8 cellular contexts compared by ENCODE assay signal in genomic region chr16:79602615-79603014, GRCh38. TPM values are rescaled to one million over a fixed set of nuclear protein-coding genes. Genes with fewer than 3 reads are reported as not detected.
DNase-seq lines count a peak whose midpoint lies in the region; ATAC-seq and TF ChIP-seq lines count a peak whose summit lies in the region.

No MANE protein-coding gene starts in this region.

- 21 to 26% methylated on average over 5 of the region's 5 CpGs for whole genome bisulfite sequencing in tibial nerve, 2 donors

- H3K27me3 ChIP-seq in mucosa of rectum (ENCODE audit: control insufficient read depth in 2 of 2, insufficient read depth in 2 of 2, low read length in 2 of 2): peaks cover 12 to 16% of the 10 kb centered on the region in 2 donors
- H3K27me3 ChIP-seq in tibial nerve: no peaks in the 10 kb centered on the region

- no peaks in the 10 kb centered on the region for H3K36me3 ChIP-seq in mucosa of rectum (ENCODE audit: control insufficient read depth in 2 of 2, insufficient read depth in 2 of 2, low read length in 2 of 2)
- no peaks in the 10 kb centered on the region for H3K36me3 ChIP-seq in tibial nerve

- H3K9me3 Mint-ChIP-seq in activated naive CD4-positive, alpha-beta T cell treated with anti-CD3 and anti-CD28 coated beads, Interleukin-2, amount 10 ng/mL, durations not matched to agents 7 days and 5 days: no peaks in the 10 kb centered on the region
- no peaks in the 10 kb centered on the region for H3K9me3 Mint-ChIP-seq in activated naive CD4-positive, alpha-beta T cell treated with anti-CD3 and anti-CD28 coated beads for 36 hours
- H3K9me3 Mint-ChIP-seq in central memory CD8-positive, alpha-beta T cell: no peaks in the 10 kb centered on the region

- no peak for TF ChIP-seq CTCF in tibial nerve (IDR thresholded peaks at IDR 0.05)

- intact Hi-C loops in activated naive CD4-positive, alpha-beta T cell treated with anti-CD3 and anti-CD28 coated beads for 36 hours (cut with micrococcal nuclease): loop anchor here (1.0 to 10.0 kb wide), 9 partner anchors 333 to 1480 kb away; no protein-coding TSS in a partner anchor

- H3K4me3 Mint-ChIP-seq in activated naive CD4-positive, alpha-beta T cell treated with anti-CD3 and anti-CD28 coated beads, Interleukin-2, amount 10 ng/mL, durations not matched to agents 7 days and 5 days: peak overlapping the region; percentile 85
- H3K4me3 Mint-ChIP-seq in activated naive CD4-positive, alpha-beta T cell treated with anti-CD3 and anti-CD28 coated beads for 36 hours: no peak overlapping the region
- H3K4me3 Mint-ChIP-seq in central memory CD8-positive, alpha-beta T cell: peak overlapping the region; percentile 92

- H3K4me3 ChIP-seq in mucosa of rectum (ENCODE audit: low read length in 2 of 2) (peak overlapping the region in 1 of 2 donors; percentile 83), tibial nerve (peak overlapping the region; percentile 62 to 91 (median 78))

- peaks cover 10% of the 10 kb centered on the region for H3K36me3 Mint-ChIP-seq in activated naive CD4-positive, alpha-beta T cell treated with anti-CD3 and anti-CD28 coated beads, Interleukin-2, amount 10 ng/mL, durations not matched to agents 7 days and 5 days
- H3K36me3 Mint-ChIP-seq in activated naive CD4-positive, alpha-beta T cell treated with anti-CD3 and anti-CD28 coated beads for 36 hours (ENCODE audit: low read depth): no peaks in the 10 kb centered on the region
- H3K36me3 Mint-ChIP-seq in central memory CD8-positive, alpha-beta T cell (ENCODE audit: insufficient read depth): peaks cover 20% of the 10 kb centered on the region

- H3K27ac ChIP-seq in mucosa of rectum (ENCODE audit: low read depth in 2 of 2, low read length in 2 of 2) (peak overlapping the region; percentile 28 to 35), tibial nerve (peak overlapping the region; percentile 91 to 96 (median 94))

- peaks cover 54% of the 10 kb centered on the region for H3K27me3 Mint-ChIP-seq in activated naive CD4-positive, alpha-beta T cell treated with anti-CD3 and anti-CD28 coated beads, Interleukin-2, amount 10 ng/mL, durations not matched to agents 7 days and 5 days
- peaks cover 38% of the 10 kb centered on the region for H3K27me3 Mint-ChIP-seq in activated naive CD4-positive, alpha-beta T cell treated with anti-CD3 and anti-CD28 coated beads for 36 hours (ENCODE audit: low read depth)
- no peaks in the 10 kb centered on the region for H3K27me3 Mint-ChIP-seq in central memory CD8-positive, alpha-beta T cell

- H3K4me1 ChIP-seq in mucosa of rectum (ENCODE audit: control insufficient read depth in 2 of 2, insufficient read depth in 2 of 2, low read length in 2 of 2) (peaks cover 8 to 19% of the 10 kb centered on the region in 2 donors), tibial nerve (peaks cover 0 to 33% (median 6%) of the 10 kb centered on the region in 4 donors)

- no peak for TF ChIP-seq POLR2A in tibial nerve (IDR thresholded peaks at IDR 0.05)

- TF ChIP-seq EP300 in tibial nerve (IDR thresholded peaks at IDR 0.05): no peak

- peaks cover 45% of the 10 kb centered on the region for H3K4me1 Mint-ChIP-seq in activated naive CD4-positive, alpha-beta T cell treated with anti-CD3 and anti-CD28 coated beads, Interleukin-2, amount 10 ng/mL, durations not matched to agents 7 days and 5 days
- peaks cover 18% of the 10 kb centered on the region for H3K4me1 Mint-ChIP-seq in activated naive CD4-positive, alpha-beta T cell treated with anti-CD3 and anti-CD28 coated beads for 36 hours (ENCODE audit: low read depth)
- peaks cover 20% of the 10 kb centered on the region for H3K4me1 Mint-ChIP-seq in central memory CD8-positive, alpha-beta T cell

- peak overlapping the region; percentile 78 for H3K27ac Mint-ChIP-seq in activated naive CD4-positive, alpha-beta T cell treated with anti-CD3 and anti-CD28 coated beads, Interleukin-2, amount 10 ng/mL, durations not matched to agents 7 days and 5 days
- no peak overlapping the region for H3K27ac Mint-ChIP-seq in activated naive CD4-positive, alpha-beta T cell treated with anti-CD3 and anti-CD28 coated beads for 36 hours
- peak overlapping the region; percentile 95 for H3K27ac Mint-ChIP-seq in central memory CD8-positive, alpha-beta T cell (ENCODE audit: low read depth)

- DNase-seq in activated naive CD4-positive, alpha-beta T cell treated with anti-CD3 and anti-CD28 coated beads, Interleukin-2, amount 10 ng/mL, durations not matched to agents 7 days and 5 days: no peak
- no peak for DNase-seq in activated naive CD4-positive, alpha-beta T cell treated with anti-CD3 and anti-CD28 coated beads for 36 hours
- DNase-seq in central memory CD8-positive, alpha-beta T cell (ENCODE audit: low spot score in 2 of 2): no peak
- DNase-seq in tibial nerve (ENCODE audit: low spot score in 2 of 2): no peak
- no peak for DNase-seq in pons (ENCODE audit: low spot score)
- no peak for DNase-seq in UCSD-AML1 (lab: John Stamatoyannopoulos, UW; ENCODE audit: unreplicated experiment)
- DNase-seq in NCI-H128 (lab: John Stamatoyannopoulos, UW; ENCODE audit: unreplicated experiment): no peak

- no peak for ATAC-seq in central memory CD8-positive, alpha-beta T cell (replicated peaks; ENCODE audit: extremely low read depth, poor library complexity, severe bottlenecking)

- CTCF ChIA-PET in activated naive CD4-positive, alpha-beta T cell treated with anti-CD3 and anti-CD28 coated beads, Interleukin-2, amount 10 ng/mL, durations not matched to agents 7 days and 5 days (lab: Charles Lee): interaction anchor here (0.5 to 1.8 kb wide), 17 partner anchors 15 to 1599 kb away, joined by 3 to 7 read pairs (median 3); no protein-coding TSS in a partner anchor
- CTCF ChIA-PET in activated naive CD4-positive, alpha-beta T cell treated with anti-CD3 and anti-CD28 coated beads for 36 hours (lab: Charles Lee): interaction anchor here (0.6 to 1.9 kb wide), 16 partner anchors 10 to 897 kb away, joined by 3 to 11 read pairs (median 4); no protein-coding TSS in a partner anchor

- H3K9me3 ChIP-seq in mucosa of rectum (ENCODE audit: control insufficient read depth in 2 of 2, low read length in 2 of 2) (no peaks in the 10 kb centered on the region), tibial nerve (no peaks in the 10 kb centered on the region)

- peak overlapping the region; percentile 39 to 41 for H3K9ac ChIP-seq in mucosa of rectum (ENCODE audit: low read depth in 1 of 2, low read length in 2 of 2)

RNA-seq across cellular contexts. Expression of gene MAF, which starts 2.1 kb away (rescaled TPM):
- total RNA-seq in activated naive CD4-positive, alpha-beta T cell treated with anti-CD3 and anti-CD28 coated beads for 36 hours: 1 to 10 TPM; 6.0 to 6.6 TPM
- total RNA-seq in tibial nerve: 100 to 1,000 TPM in 3 of 4 donors, 10 to 100 TPM in 1; 75.3 to 160 (median 115) TPM

Comparison
In these comparisons a context has a peak if more than half of its experiments do, and no peak if none do; other contexts are left out.
1. RNA of gene MAF, which starts 2.1 kb away (total RNA-seq): 75.3 to 160 TPM in tibial nerve; 6.0 to 6.6 TPM in activated naive CD4-positive, alpha-beta T cell treated with anti-CD3 and anti-CD28 coated beads for 36 hours; every median in the first group is over 10 times any median in the second.